26 cellular contexts compared by ENCODE assay signal in genomic region chr17:74830861-74831260, GRCh38. TPM values are rescaled to one million over a fixed set of nuclear protein-coding genes. Genes with fewer than 3 reads are reported as not detected.
"Had no signal": no experiment of that assay in that cellular context is flagged by ENCODE, and none has a peak within 500 bp of the region (broad histone marks: within the 10 kb centered on the region; RNA-seq: fewer than 3 reads in every experiment).

No MANE protein-coding gene starts in this region.

- H3K9me3 Mint-ChIP-seq: effector memory CD8-positive, alpha-beta T cell; endodermal cell; mesothelial cell of epicardium had no signal

- H3K27ac ChIP-seq: coronary artery, epithelial cell of prostate, esophagus squamous epithelium, gastrocnemius medialis, heart right ventricle, left lung, lower lobe of right lung had no signal

- H3K27me3 ChIP-seq: dorsolateral prefrontal cortex, esophagus squamous epithelium, gastrocnemius medialis, heart right ventricle, left lung had no signal

- H3K4me3 Mint-ChIP-seq: effector memory CD8-positive, alpha-beta T cell; endodermal cell; mesothelial cell of epicardium had no signal

- DNase-seq: dermis blood vessel endothelial cell; dorsolateral prefrontal cortex; effector CD4-positive, alpha-beta T cell; effector memory CD8-positive, alpha-beta T cell; endodermal cell; erythroblast; esophagus squamous epithelium; foreskin fibroblast; foreskin melanocyte; gastrocnemius medialis; glutamatergic neuron; head of caudate nucleus; heart right ventricle; hippocampal formation; left cardiac atrium; left lung; left ventricle myocardium superior; lower lobe of right lung; mesenchymal stem cell; mucosa of descending colon had no signal

- H3K4me3 ChIP-seq: coronary artery, dorsolateral prefrontal cortex, esophagus squamous epithelium, gastrocnemius medialis, heart right ventricle, left lung, lower lobe of right lung, mucosa of descending colon had no signal

- H3K27me3 Mint-ChIP-seq: effector memory CD8-positive, alpha-beta T cell had no signal

- H3K4me1 ChIP-seq: esophagus squamous epithelium, gastrocnemius medialis, left lung, lower lobe of right lung had no signal

- H3K36me3 ChIP-seq: gastrocnemius medialis had no signal

- H3K27ac Mint-ChIP-seq: effector memory CD8-positive, alpha-beta T cell; endodermal cell; mesothelial cell of epicardium had no signal

- H3K4me1 Mint-ChIP-seq: endodermal cell had no signal

- ATAC-seq: effector memory CD8-positive, alpha-beta T cell; esophagus mucosa; gastrocnemius medialis; heart right ventricle; left cardiac atrium; left lung; left ventricle myocardium superior; lower lobe of right lung had no signal

- H3K9me3 ChIP-seq: esophagus squamous epithelium, gastrocnemius medialis, heart right ventricle, left lung, lower lobe of right lung, mucosa of descending colon had no signal

RNA-seq across cellular contexts. Expression of gene GRIN2C, which starts 28.8 kb away (rescaled TPM):
- total RNA-seq: esophagus mucosa, kidney epithelial cell had no signal
- polyA plus RNA-seq: keratinocyte had no signal
